27 cellular contexts compared by ENCODE assay signal in the genomic region with DNA sequence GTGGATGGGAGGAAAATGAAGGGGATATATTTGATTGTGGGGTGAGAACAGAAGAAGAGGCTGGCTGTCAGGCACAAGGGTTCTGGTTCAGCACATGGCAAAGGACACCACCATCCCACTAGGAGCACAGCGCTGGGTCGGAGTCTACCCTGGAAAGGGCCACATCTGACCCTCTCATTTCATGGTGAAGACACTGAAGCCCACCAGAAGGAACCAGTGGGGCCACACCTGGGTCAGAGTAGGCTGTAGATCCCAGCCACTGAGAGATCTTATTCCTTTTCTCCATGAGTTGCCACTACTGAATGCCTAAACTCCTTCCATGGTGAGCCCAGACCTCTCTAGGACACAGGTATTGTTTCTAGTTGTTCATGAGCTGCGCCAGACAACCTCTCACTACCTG. TPM values are rescaled to one million over a fixed set of nuclear protein-coding genes. Genes with fewer than 3 reads are reported as not detected.
"Had no signal": no experiment of that assay in that cellular context is flagged by ENCODE, and none has a peak within 500 bp of the region (broad histone marks: within the 10 kb centered on the region; RNA-seq: fewer than 3 reads in every experiment).

No MANE protein-coding gene starts in this region.

- H3K27me3 Mint-ChIP-seq: progenitor cell of endocrine pancreas had no signal

- H3K27ac Mint-ChIP-seq: memory B cell; naive thymus-derived CD8-positive, alpha-beta T cell; nephron; progenitor cell of endocrine pancreas; stimulated activated naive B cell treated with anti-CD40 and anti-IgM and Interleukin-4, amounts not matched to agents 10 μg/mL and 1 μg/mL and 100 μg/mL, for 72 hours had no signal

- DNase-seq: hypothalamus; left ventricle myocardium inferior; naive thymus-derived CD8-positive, alpha-beta T cell; nucleus accumbens; right lobe of liver; stimulated activated CD4-positive, alpha-beta T cell treated with anti-CD3 and anti-CD28 coated beads, Interleukin-1b, Interleukin-23, amount 100 ng/mL, for 48 hours; stimulated activated CD4-positive, alpha-beta T cell treated with anti-CD3 and anti-CD28 coated beads, Interleukin-2, amount 100 ng/mL, for 48 hours; stimulated activated CD4-positive, alpha-beta T cell treated with anti-CD3 and anti-CD28 coated beads, Interleukin-4, amount 100 ng/mL, for 4 hours; stimulated activated CD8-positive, alpha-beta memory T cell treated with anti-CD3 and anti-CD28 coated beads, Interleukin-4, amount 100 ng/mL, for 48 hours; stimulated activated naive B cell treated with anti-CD40 and anti-IgM and Interleukin-4, amounts not matched to agents 10 μg/mL and 1 μg/mL and 100 μg/mL, for 72 hours; stimulated activated naive CD8-positive, alpha-beta T cell treated with anti-CD3 and anti-CD28 coated beads, Interleukin-15, Interleukin-2, amounts not matched to agents 100 U/mL and 50 U/mL, for 24 hours; stomach; testis; thyroid gland; transverse colon; upper lobe of left lung had no signal

- H3K36me3 Mint-ChIP-seq: memory B cell; naive thymus-derived CD8-positive, alpha-beta T cell had no signal

- H3K4me3 Mint-ChIP-seq: memory B cell; naive thymus-derived CD8-positive, alpha-beta T cell; nephron; neural crest cell; stimulated activated naive B cell treated with anti-CD40 and anti-IgM and Interleukin-4, amounts not matched to agents 10 μg/mL and 1 μg/mL and 100 μg/mL, for 72 hours had no signal

- H3K4me1 Mint-ChIP-seq: neural crest cell had no signal

- H3K9me3 Mint-ChIP-seq: nephron, neural crest cell had no signal

RNA-seq across cellular contexts. Expression of a gene that starts 25.8 kb away (rescaled TPM):
- total RNA-seq: kidney epithelial cell; lung microvascular endothelial cell; mesenteric fat pad; naive thymus-derived CD8-positive, alpha-beta T cell; neural crest cell; pulmonary artery endothelial cell; skeletal muscle tissue; transverse colon; urinary bladder; vagina had no signal
